28 cellular contexts compared by ENCODE assay signal in the genomic region with DNA sequence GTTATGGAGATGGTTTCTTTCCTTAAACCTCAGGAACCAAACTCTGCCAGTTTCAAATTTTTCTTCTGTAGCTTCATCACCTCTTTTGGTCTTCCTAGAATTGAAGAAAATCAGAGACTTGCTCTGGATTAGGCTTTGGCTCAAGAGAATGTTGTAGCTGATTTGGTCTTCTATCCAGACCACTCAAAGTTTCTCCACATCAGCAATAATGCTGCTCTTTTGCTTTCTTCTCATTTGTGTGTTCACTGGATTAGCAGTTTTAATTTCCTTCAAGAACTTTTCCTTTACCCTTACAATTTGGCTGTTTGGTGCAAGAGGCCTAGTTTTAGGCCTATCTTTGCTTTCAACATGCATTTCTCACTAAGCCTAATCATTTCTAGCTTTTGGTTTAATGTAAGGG.
"Had no signal": no experiment of that assay in that cellular context is flagged by ENCODE, and none has a peak within 500 bp of the region (broad histone marks: within the 10 kb centered on the region; RNA-seq: fewer than 3 reads in every experiment).

No MANE protein-coding gene starts in this region.

- H3K36me3 ChIP-seq: neutrophil, pancreas, prostate gland, spleen, stomach, thoracic aorta, thyroid gland, tibial nerve, upper lobe of left lung, vagina had no signal

- H3K4me1 Mint-ChIP-seq: naive B cell; naive thymus-derived CD8-positive, alpha-beta T cell; stimulated activated memory B cell treated with anti-CD40 and anti-IgM and Interleukin-4, amounts not matched to agents 10 μg/mL and 1 μg/mL and 100 μg/mL, for 72 hours had no signal

- H3K27me3 ChIP-seq: neutrophil, pancreas, spleen, stomach, thyroid gland, tibial nerve, upper lobe of left lung, vagina had no signal

- H3K36me3 Mint-ChIP-seq: naive B cell; naive thymus-derived CD8-positive, alpha-beta T cell; natural killer cell treated with Interleukin-12 subunit alpha and Interleukin-12 subunit beta and Interleukin-15 and Interleukin-18, amount 100 ng/mL, for 72 hours; stimulated activated memory B cell treated with anti-CD40 and anti-IgM and Interleukin-4, amounts not matched to agents 10 μg/mL and 1 μg/mL and 100 μg/mL, for 72 hours had no signal

- H3K9me3 Mint-ChIP-seq: naive B cell had no signal

- H3K4me3 Mint-ChIP-seq: naive B cell; naive thymus-derived CD8-positive, alpha-beta T cell; natural killer cell treated with Interleukin-12 subunit alpha and Interleukin-12 subunit beta and Interleukin-15 and Interleukin-18, amount 100 ng/mL, for 72 hours; stimulated activated memory B cell treated with anti-CD40 and anti-IgM and Interleukin-4, amounts not matched to agents 10 μg/mL and 1 μg/mL and 100 μg/mL, for 72 hours; stimulated activated naive CD8-positive, alpha-beta T cell treated with anti-CD3 and anti-CD28 coated beads, Interleukin-15, Interleukin-2, amounts not matched to agents 100 ng/mL and 50 ng/mL, for 24 hours had no signal

- H3K4me2 ChIP-seq: smooth muscle cell had no signal

- H3K4me1 ChIP-seq: pancreas, prostate gland, spleen, stomach, thyroid gland, tibial nerve, upper lobe of left lung, vagina had no signal

- H3K27ac ChIP-seq: neutrophil, pancreas, prostate gland, skin epidermis, spleen, stomach, thoracic aorta, thyroid gland, tibial nerve, upper lobe of left lung, vagina had no signal

- FAIRE-seq: pancreas, urothelium cell line had no signal

- DNase-seq: naive B cell; naive thymus-derived CD8-positive, alpha-beta T cell; nucleus accumbens; pancreas; right cardiac atrium; spleen; stimulated activated CD4-positive, alpha-beta T cell treated with anti-CD3 and anti-CD28 coated beads, Interleukin-12 subunit alpha, Interleukin-12 subunit beta, amount 100 ng/mL, for 4 hours; stimulated activated CD4-positive, alpha-beta T cell treated with anti-CD3 and anti-CD28 coated beads, Interleukin-1b, Interleukin-23, amount 100 ng/mL, for 48 hours; stimulated activated CD4-positive, alpha-beta T cell treated with anti-CD3 and anti-CD28 coated beads, Interleukin-4, amount 100 ng/mL, for 1 hour; stimulated activated CD4-positive, alpha-beta T cell treated with anti-CD3 and anti-CD28 coated beads, Interleukin-4, amount 100 ng/mL, for 4 hours; stimulated activated CD8-positive, alpha-beta memory T cell treated with anti-CD3 and anti-CD28 coated beads, Interleukin-4, amount 100 ng/mL, for 48 hours; stimulated activated naive CD4-positive, alpha-beta T cell treated with Interleukin-2 at 50 U/mL for 16 hours; stomach; thyroid gland; trophoblast cell; upper lobe of left lung had no signal

- ATAC-seq: naive thymus-derived CD8-positive, alpha-beta T cell; natural killer cell treated with Interleukin-12 subunit alpha and Interleukin-12 subunit beta and Interleukin-15 and Interleukin-18, amount 100 ng/mL, for 72 hours; pancreas; right cardiac atrium; sciatic nerve; stimulated activated memory B cell treated with anti-CD40 and anti-IgM and Interleukin-4, amounts not matched to agents 10 μg/mL and 1 μg/mL and 100 μg/mL, for 72 hours had no signal

- H3K27ac Mint-ChIP-seq: naive B cell; naive thymus-derived CD8-positive, alpha-beta T cell; natural killer cell treated with Interleukin-12 subunit alpha and Interleukin-12 subunit beta and Interleukin-15 and Interleukin-18, amount 100 ng/mL, for 72 hours; stimulated activated memory B cell treated with anti-CD40 and anti-IgM and Interleukin-4, amounts not matched to agents 10 μg/mL and 1 μg/mL and 100 μg/mL, for 72 hours; stimulated activated naive CD8-positive, alpha-beta T cell treated with anti-CD3 and anti-CD28 coated beads, Interleukin-15, Interleukin-2, amounts not matched to agents 100 ng/mL and 50 ng/mL, for 24 hours had no signal

- H3K9me3 ChIP-seq: neutrophil, pancreas, prostate gland, spleen, stomach, thoracic aorta, thyroid gland, tibial nerve, upper lobe of left lung, vagina had no signal

- H3K27me3 Mint-ChIP-seq: naive B cell; naive thymus-derived CD8-positive, alpha-beta T cell; natural killer cell treated with Interleukin-12 subunit alpha and Interleukin-12 subunit beta and Interleukin-15 and Interleukin-18, amount 100 ng/mL, for 72 hours; stimulated activated memory B cell treated with anti-CD40 and anti-IgM and Interleukin-4, amounts not matched to agents 10 μg/mL and 1 μg/mL and 100 μg/mL, for 72 hours; stimulated activated naive CD8-positive, alpha-beta T cell treated with anti-CD3 and anti-CD28 coated beads, Interleukin-15, Interleukin-2, amounts not matched to agents 100 ng/mL and 50 ng/mL, for 24 hours had no signal

- H3K4me3 ChIP-seq: pancreas, prostate gland, skin epidermis, smooth muscle cell, spleen, stomach, thoracic aorta, thyroid gland, tibial nerve, upper lobe of left lung, vagina had no signal
